ENCODE assay signal across 23 cellular contexts in genomic region chr3:107413264-107413663, GRCh38. TPM values are rescaled to one million over a fixed set of nuclear protein-coding genes. Genes with fewer than 3 reads are reported as not detected.
"Had no signal": no experiment of that assay in that cellular context is flagged by ENCODE, and none has a peak within 500 bp of the region (broad histone marks: within the 10 kb centered on the region; RNA-seq: fewer than 3 reads in every experiment).

No MANE protein-coding gene starts in this region.

- H3K27me3 Mint-ChIP-seq: activated B cell treated with CpG ODN at 0.5 μM for 24 hours; activated CD4-positive, alpha-beta memory T cell treated with anti-CD3 and anti-CD28 coated beads for 36 hours; activated naive CD8-positive, alpha-beta T cell treated with anti-CD3 and anti-CD28 coated beads, Interleukin-2, amount 50 U/mL, for 24 hours; brain had no signal

- ATAC-seq: activated naive CD4-positive, alpha-beta T cell treated with anti-CD3 and anti-CD28 coated beads, Interleukin-2, amount 50 U/mL, for 72 hours; activated naive CD8-positive, alpha-beta T cell treated with anti-CD3 and anti-CD28 coated beads, Interleukin-2, amount 50 U/mL, for 24 hours; activated T-cell treated with anti-CD3 and anti-CD28 coated beads, Interleukin-2, amount 50 U/mL, for 4 hours had no signal

- H3K4me3 Mint-ChIP-seq: activated B cell treated with CpG ODN at 0.5 μM for 24 hours; activated CD4-positive, alpha-beta memory T cell treated with anti-CD3 and anti-CD28 coated beads for 36 hours; activated CD4-positive, alpha-beta T cell treated with anti-CD3 and anti-CD28 coated beads, Interleukin-2, amount 10 ng/mL, durations not matched to agents 24 days and 14 days; activated naive CD8-positive, alpha-beta T cell treated with anti-CD3 and anti-CD28 coated beads, Interleukin-2, amount 50 U/mL, for 24 hours; activated T-cell treated with anti-CD3 and anti-CD28 coated beads, Interleukin-2, amount 50 U/mL, for 4 hours; brain; T-helper 1 cell treated with Interleukin-12 subunit alpha and Interleukin-12 subunit beta and Interleukin-4 antibody, amounts not matched to agents 30 μg/mL and 1 μg/mL, for 36 hours had no signal

- H3K27ac Mint-ChIP-seq: activated B cell treated with CpG ODN at 0.5 μM for 24 hours; activated CD4-positive, alpha-beta memory T cell treated with anti-CD3 and anti-CD28 coated beads for 36 hours; activated CD4-positive, alpha-beta T cell treated with anti-CD3 and anti-CD28 coated beads, Interleukin-2, amount 10 ng/mL, durations not matched to agents 24 days and 14 days; activated naive CD8-positive, alpha-beta T cell treated with anti-CD3 and anti-CD28 coated beads, Interleukin-2, amount 50 U/mL, for 24 hours; T-helper 1 cell treated with Interleukin-12 subunit alpha and Interleukin-12 subunit beta and Interleukin-4 antibody, amounts not matched to agents 30 μg/mL and 1 μg/mL, for 36 hours had no signal

- DNase-seq: activated B cell treated with CpG ODN at 0.5 μM for 24 hours; activated CD4-positive, alpha-beta memory T cell treated with anti-CD3 and anti-CD28 coated beads for 36 hours; activated CD4-positive, alpha-beta T cell treated with anti-CD3 and anti-CD28 coated beads for 1 hour; activated CD4-positive, alpha-beta T cell treated with anti-CD3 and anti-CD28 coated beads, Interleukin-2, amount 10 ng/mL, durations not matched to agents 24 days and 14 days; activated CD8-positive, alpha-beta memory T cell treated with anti-CD3 and anti-CD28 coated beads for 24 hours; activated effector memory CD4-positive, alpha-beta T cell treated with anti-CD3 and anti-CD28 coated beads, Interleukin-2, amount 50 U/mL, for 16 hours; activated naive CD4-positive, alpha-beta T cell treated with Interleukin-2 at 50 U/mL for 16 hours; activated naive CD8-positive, alpha-beta T cell treated with anti-CD3 and anti-CD28 coated beads, Interleukin-2, amount 50 U/mL, for 24 hours; activated T-cell treated with anti-CD3 and anti-CD28 coated beads, Interleukin-2, amount 50 U/mL, for 4 hours; amniotic stem cell; NCI-H1105 treated with DMSO at 0.1 percent for 48 hours; NCI-H1436 treated with DMSO at 0.1 percent for 48 hours; NCI-H187; NCI-H2081 treated with DMSO at 0.1 percent for 48 hours; NCI-H446; NCI-H524; SHP77; T-helper 9 cell had no signal

RNA-seq across cellular contexts. Expression of gene CCDC54, which starts 36.0 kb away (rescaled TPM):
- total RNA-seq: activated B cell treated with CpG ODN at 0.5 μM for 24 hours; activated CD4-positive, alpha-beta memory T cell treated with anti-CD3 and anti-CD28 coated beads for 36 hours; activated CD4-positive, alpha-beta T cell treated with anti-CD3 and anti-CD28 coated beads, Interleukin-2, amount 10 ng/mL, durations not matched to agents 24 days and 14 days; activated naive CD4-positive, alpha-beta T cell treated with anti-CD3 and anti-CD28 coated beads, Interleukin-2, amount 50 U/mL, for 72 hours; activated T-cell treated with anti-CD3 and anti-CD28 coated beads, Interleukin-2, amount 50 U/mL, for 4 hours; astrocyte; SK-MEL-5 had no signal
